In the genomic region with DNA sequence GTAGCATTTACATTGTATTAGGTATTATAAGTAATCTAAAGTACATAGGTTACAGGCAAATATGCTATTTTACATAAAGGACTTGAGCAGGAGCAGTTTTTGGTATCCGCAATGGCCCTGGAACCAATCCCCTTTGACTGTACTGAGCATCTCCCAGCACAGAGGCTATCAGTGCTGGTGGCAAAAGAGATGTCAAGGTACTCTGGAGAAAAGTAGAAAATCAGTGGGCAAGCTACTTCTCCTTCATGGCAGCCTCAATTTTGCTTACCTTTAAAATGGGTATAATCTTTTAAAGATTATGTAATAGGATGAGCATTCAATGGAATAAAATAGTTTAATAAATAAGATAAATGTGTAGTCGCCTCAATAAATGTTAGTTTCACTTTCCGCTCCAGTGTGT, we compare ENCODE assay signal across 12 cellular contexts. TPM values are rescaled to one million over a fixed set of nuclear protein-coding genes. Genes with fewer than 3 reads are reported as not detected.
DNase-seq lines count a peak whose midpoint lies in the region; ATAC-seq, FAIRE-seq and TF ChIP-seq lines count a peak whose summit lies in the region.
"Had no signal": no experiment of that assay in that cellular context is flagged by ENCODE, and none has a peak within 500 bp of the region (broad histone marks: within the 10 kb centered on the region; RNA-seq: fewer than 3 reads in every experiment).

No MANE protein-coding gene starts in this region.

- FAIRE-seq in K562 (lab: Jason Lieb, UNC), result no peak

- H3K36me3 ChIP-seq in K562 (ENCODE audit: control insufficient read depth, insufficient read depth, low read length), result no peaks in the 10 kb centered on the region
- H3K36me3 ChIP-seq in lung (ENCODE audit: control insufficient read depth in 2 of 2, insufficient read depth in 2 of 2, low read length in 2 of 2), result no peaks in the 10 kb centered on the region
- no peaks in the 10 kb centered on the region for H3K36me3 ChIP-seq in suprapubic skin

- no peak for TF ChIP-seq EP300 in K562 (IDR thresholded peaks at IDR 0.05; ENCODE audit: low read length)
- TF ChIP-seq EP300 in suprapubic skin (IDR thresholded peaks at IDR 0.05), result no peak

- no peaks in the 10 kb centered on the region for H3K9me3 ChIP-seq in K562 (replicated peaks; ENCODE audit: control insufficient read depth, insufficient read depth, low read depth, low read length)
- H3K9me3 ChIP-seq in lung (ENCODE audit: control insufficient read depth in 2 of 2, insufficient read depth in 1 of 2, low read length in 1 of 2), result no peaks in the 10 kb centered on the region
- no peaks in the 10 kb centered on the region for H3K9me3 ChIP-seq in suprapubic skin

- in situ Hi-C loops in K562 (cut with MboI), result no loop called here

- TF ChIP-seq POLR2A in K562 (conservative IDR thresholded peaks at IDR 0.05), result no peak
- TF ChIP-seq POLR2A in suprapubic skin (IDR thresholded peaks at IDR 0.05), result no peak

- no TSS peak for BruUV-seq in K562 (replicated peaks; lab: Mats Ljungman, UMichigan)

- CTCF ChIA-PET in K562 (lab: Yijun Ruan, JAX; ENCODE audit: low intra/inter-chr PET ratio), result no interaction called here

- H3K4me3 ChIP-seq in K562 (no peak overlapping the region), lung (no peak overlapping the region), suprapubic skin (no peak overlapping the region)

- intact Hi-C loops in K562 (cut with micrococcal nuclease), result no loop called here

- POLR2A ChIA-PET in K562 (lab: Yijun Ruan, JAX), result no interaction called here

- no peak overlapping the region for H2AFZ ChIP-seq in K562 (ENCODE audit: low read depth, low read length)

- H3K27me3 ChIP-seq in K562 (ENCODE audit: control insufficient read depth in 2 of 2, insufficient read depth in 2 of 2, low read length in 2 of 2), result no peaks in the 10 kb centered on the region; a peak in 1 of 5 replicates
- H3K27me3 ChIP-seq in lung (ENCODE audit: control insufficient read depth, insufficient read depth), result no peaks in the 10 kb centered on the region
- no peaks in the 10 kb centered on the region for H3K27me3 ChIP-seq in suprapubic skin
- H3K27me3 ChIP-seq: foreskin keratinocyte had no signal

- TF ChIP-seq RAD21 in K562 (CRISPR knock-in tag; conservative IDR thresholded peaks at IDR 0.05 in 1 of 2, IDR thresholded peaks at IDR 0.05 in 1 of 2), result no peak

- H3K9ac ChIP-seq in K562 (ENCODE audit: insufficient read depth in 1 of 2, low read depth in 2 of 2, low read length in 2 of 2), result no peak overlapping the region
- H3K9ac ChIP-seq: KMS-11 had no signal

- no peaks in the 10 kb centered on the region for H3K79me2 ChIP-seq in K562 (ENCODE audit: control insufficient read depth, insufficient read depth, low read length)

- DNase-seq in DMS53 (lab: John Stamatoyannopoulos, UW) (peak; percentile 32), DMS53 treated with DMSO at 0.1 percent for 48 hours (lab: John Stamatoyannopoulos, UW; ENCODE audit: unreplicated experiment) (no peak), K562 (ENCODE audit: extremely low read depth in 1 of 4, low spot score in 3 of 4) (no peak), lung (ENCODE audit: low spot score) (no peak), suprapubic skin (ENCODE audit: low spot score in 2 of 2) (no peak), iPS-NIHi7 (ENCODE audit: extremely low spot score) (no peak), COR-L47 (lab: John Stamatoyannopoulos, UW) (no peak)
- DNase-seq: activated CD4-positive, alpha-beta T cell treated with anti-CD3 and anti-CD28 coated beads, Interleukin-2, amount 50 U/mL, for 4 hours; stimulated activated naive CD4-positive, alpha-beta T cell had no signal

- ATAC-seq in K562 (no peak), lung (ENCODE audit: insufficient read depth, low FRiP score) (no peak), HG02678 (IDR thresholded peaks at IDR 0.05; ENCODE audit: unreplicated experiment) (no peak)

- H4K20me1 ChIP-seq in K562 (replicated peaks; ENCODE audit: control insufficient read depth, insufficient read depth, low read length), result no peaks in the 10 kb centered on the region

- H3K4me2 ChIP-seq in K562 (ENCODE audit: insufficient read depth, low read length), result no peak overlapping the region
- H3K4me2 ChIP-seq: KMS-11 had no signal

- WGBS in K562 (ENCODE audit: insufficient coverage, low coverage, missing lambda C conversion rate), result 2% methylated on average over 3 of the region's 3 CpGs
- WGBS in lung, 2 donors, result 80 to 88% methylated on average over 3 of the region's 3 CpGs
- WGBS in suprapubic skin, result 94% methylated on average over 3 of the region's 3 CpGs

- H3K27ac ChIP-seq in K562 (ENCODE audit: extremely low read depth, low read depth, low read length) (no peak overlapping the region), lung (ENCODE audit: low read depth in 1 of 2, low read length in 1 of 2) (peak overlapping the region; percentile 49 to 91), suprapubic skin (peak overlapping the region; percentile 68)
- H3K27ac ChIP-seq: foreskin keratinocyte, KMS-11 had no signal

- H3K4me1 ChIP-seq in K562 (replicated peaks in 1 of 2; ENCODE audit: control insufficient read depth in 2 of 2, insufficient read depth in 2 of 2, low read length in 2 of 2) (no peaks in the 10 kb centered on the region), lung (ENCODE audit: control insufficient read depth in 2 of 2, insufficient read depth in 2 of 2, low read length in 2 of 2) (peaks cover 2 to 6% of the 10 kb centered on the region in 2 donors), suprapubic skin (peaks cover 37% of the 10 kb centered on the region)
- H3K4me1 ChIP-seq: foreskin keratinocyte had no signal

- no peaks in the 10 kb centered on the region for H3K9me1 ChIP-seq in K562 (ENCODE audit: control insufficient read depth, insufficient read depth, low read length)

- no peak for TF ChIP-seq CTCF in K562 (IDR thresholded peaks at IDR 0.05 in 2 of 3, conservative IDR thresholded peaks at IDR 0.05 in 1 of 3; ENCODE audit: insufficient read depth in 2 of 3, low read depth in 1 of 3, low read length in 3 of 3)
- TF ChIP-seq CTCF in lung (IDR thresholded peaks at IDR 0.05; ENCODE audit: control extremely low read depth, extremely low read depth), result no peak
- TF ChIP-seq CTCF in suprapubic skin (IDR thresholded peaks at IDR 0.05), result no peak

TF ChIP-seq in K562, 482 proteins besides CTCF, POLR2A, EP300 and RAD21:
- TF ChIP-seq RBM25 (IDR thresholded peaks at IDR 0.05; ENCODE audit: low read depth, low read length, severe bottlenecking) (peak; percentile 32), FOXA1 (IDR thresholded peaks at IDR 0.05; ENCODE audit: borderline replicate concordance) (no peak)

RNA-seq across cellular contexts. Expression of a gene that starts 56.7 kb away (rescaled TPM):
- total RNA-seq in K562 (2011; cell fraction: chromatin; rRNA removed; ENCODE audit: low replicate concordance), result not detected in 2 replicates
- total RNA-seq in K562 (2011; cell fraction: nucleolus; rRNA removed), result not detected in 2 replicates
- total RNA-seq in K562 (2011; cell fraction: nucleoplasm; rRNA removed), result not detected in 2 replicates
- total RNA-seq in K562 (2014; rRNA removed) (not detected in 2 replicates), K562 (2014; rRNA removed; fragmentation: Illumina TruSeq; extraction: Trizol) (not detected in 2 replicates), K562 (2015; rRNA removed; fragmentation: Illumina TruSeq; extraction: Trizol) (not detected in 2 replicates), K562 (2021) (not detected in 2 replicates), lung (100 to 1,000 TPM in 1 of 2 donors, 10 to 100 TPM in 1; 95.7 to 101 TPM), suprapubic skin (10 to 100 TPM; 33.4 to 49.3 (median 36.8) TPM)
- polyA plus RNA-seq in K562 (2011; rRNA removed) (not detected in 2 replicates), K562 (2014; fragmentation: Illumina TruSeq; extraction: Trizol) (not detected in 2 replicates), K562 (2014; fragmentation: Nextera tagmentation; extraction: Ambion mirVana) (not detected), K562 (2014; rRNA removed) (0.60 TPM in 1 of 2 replicates, not detected in the other), lung (100 to 1,000 TPM in 1 of 2 donors, 10 to 100 TPM in 1; 33.6 to 179 TPM)
- polyA plus RNA-seq in K562 (2011; cell fraction: cytosol; rRNA removed), result not detected in 2 replicates
- not detected in 2 replicates for polyA plus RNA-seq in K562 (2011; cell fraction: nucleus; rRNA removed)
- 0.01 and 0.15 TPM in 2 replicates for polyA plus RNA-seq in K562 (2012)
- polyA minus RNA-seq in K562 (2011; rRNA and poly(A)+ RNA removed), result not detected in 2 replicates
- polyA minus RNA-seq in K562 (2011; cell fraction: cytosol; rRNA and poly(A)+ RNA removed), result not detected in 2 replicates
- not detected in 2 replicates for polyA minus RNA-seq in K562 (2011; cell fraction: nucleus; rRNA and poly(A)+ RNA removed)

Comparison
In these comparisons a context has a peak if more than half of its experiments do, and no peak if none do; other contexts are left out.
1. RNA of a gene that starts 56.7 kb away (total RNA-seq): 95.7 to 101 TPM in lung and 33.4 to 49.3 TPM in suprapubic skin; not detected in K562; every median in the first group is over 10 times any median in the second.